In the genomic region with DNA sequence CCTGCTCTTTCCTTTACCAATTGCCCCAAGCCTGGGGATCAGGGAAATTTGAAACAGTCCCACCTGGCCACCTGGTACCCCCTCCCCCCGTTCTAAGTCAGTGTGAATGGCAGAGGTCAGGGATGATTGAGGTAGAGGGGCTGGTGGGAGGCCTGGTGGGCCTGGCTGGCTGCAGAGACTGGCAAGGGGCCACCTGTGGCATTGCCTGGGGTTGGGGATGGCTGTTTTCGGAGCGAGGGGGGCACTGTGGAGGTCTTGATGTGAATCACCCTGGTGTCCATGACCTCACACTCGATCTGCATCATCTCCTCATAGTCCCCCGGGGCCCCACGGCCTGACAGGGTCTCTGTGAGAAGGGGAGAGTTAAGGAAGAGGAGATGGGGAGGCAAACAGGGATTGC, we compare ENCODE assay signal across 10 cellular contexts. TPM values are rescaled to one million over a fixed set of nuclear protein-coding genes. Genes with fewer than 3 reads are reported as not detected.
DNase-seq lines count a peak whose midpoint lies in the region; ATAC-seq and TF ChIP-seq lines count a peak whose summit lies in the region.
"Had no signal": no experiment of that assay in that cellular context is flagged by ENCODE, and none has a peak within 500 bp of the region (broad histone marks: within the 10 kb centered on the region; RNA-seq: fewer than 3 reads in every experiment).

No MANE protein-coding gene starts in this region.

- H3K4me1 Mint-ChIP-seq in activated T-cell treated with anti-CD3 and anti-CD28 coated beads, Interleukin-2, amount 50 U/mL, for 72 hours (ENCODE audit: low read depth), result peaks cover 12% of the 10 kb centered on the region

- no peak for ATAC-seq in activated T-cell treated with anti-CD3 and anti-CD28 coated beads, Interleukin-2, amount 50 U/mL, for 72 hours (replicated peaks in 1 of 2)
- ATAC-seq in upper lobe of left lung (ENCODE audit: low FRiP score in 2 of 2), result no peak

- H3K9me3 Mint-ChIP-seq in activated T-cell treated with anti-CD3 and anti-CD28 coated beads, Interleukin-2, amount 50 U/mL, for 72 hours, result no peaks in the 10 kb centered on the region
- H3K9me3 Mint-ChIP-seq: activated B cell treated with CpG ODN at 0.5 μM for 24 hours had no signal

- H3K4me3 ChIP-seq in upper lobe of left lung, result no peak overlapping the region

- H3K4me3 Mint-ChIP-seq in activated T-cell treated with anti-CD3 and anti-CD28 coated beads, Interleukin-2, amount 50 U/mL, for 72 hours, result no peak overlapping the region
- H3K4me3 Mint-ChIP-seq: activated B cell treated with CpG ODN at 0.5 μM for 24 hours had no signal

- H3K4me1 ChIP-seq in upper lobe of left lung, result peaks cover 46 to 75% (median 72%) of the 10 kb centered on the region in 4 donors

- 84 to 88% methylated on average over 6 of the region's 6 CpGs for WGBS in upper lobe of left lung, 2 donors

- TF ChIP-seq EP300 in upper lobe of left lung (IDR thresholded peaks at IDR 0.05), result no peak

- H3K27ac ChIP-seq in upper lobe of left lung, result peak overlapping the region; percentile 22 to 86 (median 82)

- peaks cover 27 to 53% (median 49%) of the 10 kb centered on the region in 4 donors for H3K36me3 ChIP-seq in upper lobe of left lung

- peaks cover 0 to 1% (median 0%) of the 10 kb centered on the region in 4 donors for H3K27me3 ChIP-seq in upper lobe of left lung

- no peak for TF ChIP-seq CTCF in upper lobe of left lung (IDR thresholded peaks at IDR 0.05)

- no peaks in the 10 kb centered on the region for H3K27me3 Mint-ChIP-seq in activated T-cell treated with anti-CD3 and anti-CD28 coated beads, Interleukin-2, amount 50 U/mL, for 72 hours (ENCODE audit: low read depth)
- H3K27me3 Mint-ChIP-seq: activated B cell treated with CpG ODN at 0.5 μM for 24 hours had no signal

- H3K27ac Mint-ChIP-seq in activated T-cell treated with anti-CD3 and anti-CD28 coated beads, Interleukin-2, amount 50 U/mL, for 72 hours, result peak overlapping the region; percentile 20
- H3K27ac Mint-ChIP-seq: activated B cell treated with CpG ODN at 0.5 μM for 24 hours had no signal

- peaks cover 0 to 4% of the 10 kb centered on the region in 2 donors for H3K36me3 Mint-ChIP-seq in activated T-cell treated with anti-CD3 and anti-CD28 coated beads, Interleukin-2, amount 50 U/mL, for 72 hours (ENCODE audit: insufficient read depth in 2 of 2)

- DNase-seq in activated T-cell treated with anti-CD3 and anti-CD28 coated beads, Interleukin-2, amount 50 U/mL, for 72 hours, result no peak
- DNase-seq in activated T-cell treated with anti-CD3 and anti-CD28 coated beads, Interleukin-2, amount 50 U/mL, for 1 hour, result no peak
- DNase-seq in upper lobe of left lung (no peak), NCI-H524 treated with DMSO at 0.1 percent for 48 hours (lab: John Stamatoyannopoulos, UW) (no peak)
- DNase-seq: 8988T, activated B cell treated with CpG ODN at 0.5 μM for 24 hours, NCI-H1417 treated with DMSO at 0.1 percent for 48 hours, NCI-H69, trophoblast cell had no signal

- TF ChIP-seq POLR2A in upper lobe of left lung (IDR thresholded peaks at IDR 0.05), result no peak

- no peaks in the 10 kb centered on the region for H3K9me3 ChIP-seq in upper lobe of left lung

RNA-seq across cellular contexts. Expression of a gene that starts 6.5 kb away (rescaled TPM):
- 10 to 100 TPM; 10.9 to 15.0 TPM for total RNA-seq in activated T-cell treated with anti-CD3 and anti-CD28 coated beads, Interleukin-2, amount 50 U/mL, for 72 hours
- 100 to 1,000 TPM in 4 of 6 donors, 10 to 100 TPM in 2; 58.1 to 206 (median 151) TPM for total RNA-seq in upper lobe of left lung

RNA-seq across cellular contexts. Expression of a gene that starts 12.4 kb away (rescaled TPM):
- total RNA-seq in activated T-cell treated with anti-CD3 and anti-CD28 coated beads, Interleukin-2, amount 50 U/mL, for 72 hours, result 100 to 1,000 TPM in 1 of 2 donors, 10 to 100 TPM in 1; 99.9 to 105 TPM
- 100 to 1,000 TPM in 3 of 6 donors, 10 to 100 TPM in 3; 35.3 to 230 (median 95.8) TPM for total RNA-seq in upper lobe of left lung

RNA-seq across cellular contexts. Expression of a gene that starts 14.5 kb away (rescaled TPM):
- 1 to 10 TPM; 6.9 to 9.1 TPM for total RNA-seq in activated T-cell treated with anti-CD3 and anti-CD28 coated beads, Interleukin-2, amount 50 U/mL, for 72 hours
- total RNA-seq in upper lobe of left lung, result 1 to 10 TPM in 5 of 6 donors, not detected in 1; 1.4 to 5.6 (median 4.6) TPM

RNA-seq across cellular contexts. Expression of a gene that starts 36.1 kb away (rescaled TPM):
- 1 to 10 TPM in 1 of 2 donors, under 1 TPM in 1; 0.83 to 1.2 TPM for total RNA-seq in activated T-cell treated with anti-CD3 and anti-CD28 coated beads, Interleukin-2, amount 50 U/mL, for 72 hours
- 1 to 10 TPM in 2 of 6 donors, under 1 TPM in 3, not detected in 1; 0.69 to 6.3 (median 0.98) TPM for total RNA-seq in upper lobe of left lung
- total RNA-seq: activated B cell treated with CpG ODN at 0.5 μM for 24 hours, renal cortical epithelial cell had no signal

RNA-seq across cellular contexts. Expression of a gene that starts 38.3 kb away (rescaled TPM):
- total RNA-seq in activated T-cell treated with anti-CD3 and anti-CD28 coated beads, Interleukin-2, amount 50 U/mL, for 72 hours, result 10 to 100 TPM; 17.9 to 18.2 TPM
- total RNA-seq in upper lobe of left lung, result 10 to 100 TPM in 5 of 6 donors, 1 to 10 TPM in 1; 7.0 to 64.8 (median 16.8) TPM
